Comparison of ENCODE assay signal across 32 cellular contexts in the genomic region with DNA sequence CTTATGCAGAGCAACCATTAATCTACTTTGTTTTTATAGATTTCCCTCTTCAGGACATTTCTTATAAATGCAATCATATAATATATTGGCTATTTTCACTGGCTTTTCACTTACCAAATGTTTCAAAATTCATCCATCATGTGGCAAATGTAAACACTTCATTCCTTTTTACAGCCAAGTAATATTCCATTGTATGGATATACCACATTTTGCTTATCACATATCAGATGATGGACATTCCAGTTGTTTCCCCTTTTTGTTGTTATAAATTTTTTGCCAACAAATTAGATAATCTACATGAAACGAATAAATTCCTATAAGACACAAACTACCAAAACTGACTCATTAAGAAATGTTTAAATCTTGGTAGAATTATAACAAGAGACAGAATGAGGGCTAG.
"Had no signal": no experiment of that assay in that cellular context is flagged by ENCODE, and none has a peak within 500 bp of the region (broad histone marks: within the 10 kb centered on the region; RNA-seq: fewer than 3 reads in every experiment).

No MANE protein-coding gene starts in this region.

- H3K36me3 ChIP-seq: adrenal gland had no signal

- DNase-seq: activated CD4-positive, alpha-beta memory T cell treated with anti-CD3 and anti-CD28 coated beads for 36 hours; activated CD4-positive, alpha-beta T cell treated with anti-CD3 and anti-CD28 coated beads for 36 hours; activated CD4-positive, alpha-beta T cell treated with anti-CD3 and anti-CD28 coated beads, Interleukin-2, amount 10 ng/mL, durations not matched to agents 24 days and 14 days; activated CD4-positive, CD25-positive, alpha-beta regulatory T cell; activated CD4-positive, CD25-positive, alpha-beta regulatory T cell treated with anti-CD3 and anti-CD28 coated beads, Interleukin-2, amount 50 U/mL, for 72 hours; activated CD8-positive, alpha-beta memory T cell treated with anti-CD3 and anti-CD28 coated beads, Interleukin-2, amount 10 ng/mL, durations not matched to agents 7 days and 5 days; activated CD8-positive, alpha-beta memory T cell treated with anti-CD3 and anti-CD28 coated beads, Interleukin-2, amount 50 U/mL, for 4 hours; activated CD8-positive, alpha-beta T cell treated with anti-CD3 and anti-CD28 coated beads, Interleukin-2, amount 10 ng/mL, durations not matched to agents 7 days and 5 days; activated effector memory CD4-positive, alpha-beta T cell treated with anti-CD3 and anti-CD28 coated beads, Interleukin-2, amount 50 U/mL, for 16 hours; activated naive CD4-positive, alpha-beta T cell treated with anti-CD3 and anti-CD28 coated beads for 36 hours; activated naive CD8-positive, alpha-beta T cell treated with anti-CD3 and anti-CD28 coated beads for 36 hours; activated naive CD8-positive, alpha-beta T cell treated with anti-CD3 and anti-CD28 coated beads, Interleukin-2, amount 50 U/mL, for 24 hours; activated T-cell treated with anti-CD3 and anti-CD28 coated beads, Interleukin-2, amount 50 U/mL, for 1 hour; activated T-cell treated with anti-CD3 and anti-CD28 coated beads, Interleukin-2, amount 50 U/mL, for 48 hours; adrenal gland; amygdala; aorta; body of pancreas; central memory CD4-positive, alpha-beta T cell; cerebellar nuclear complex; dorsolateral prefrontal cortex; effector memory CD4-positive, alpha-beta T cell; erythroblast; foreskin keratinocyte; gastrocnemius medialis; glutamatergic neuron; heart left ventricle; T-helper 17 cell; T1000 had no signal

- H3K27ac ChIP-seq: adrenal gland, body of pancreas, cardiac muscle cell, coronary artery, dorsolateral prefrontal cortex, esophagus muscularis mucosa, foreskin keratinocyte, gastrocnemius medialis, heart left ventricle had no signal

- H3K27me3 ChIP-seq: adrenal gland, body of pancreas, cardiac muscle cell, dorsolateral prefrontal cortex, esophagus muscularis mucosa, foreskin keratinocyte, gastrocnemius medialis, heart left ventricle had no signal

- ATAC-seq: activated CD4-positive, alpha-beta T cell treated with anti-CD3 and anti-CD28 coated beads for 36 hours; activated CD8-positive, alpha-beta memory T cell treated with anti-CD3 and anti-CD28 coated beads, Interleukin-2, amount 10 ng/mL, durations not matched to agents 7 days and 5 days; activated CD8-positive, alpha-beta T cell treated with anti-CD3 and anti-CD28 coated beads, Interleukin-2, amount 10 ng/mL, durations not matched to agents 7 days and 5 days; activated naive CD8-positive, alpha-beta T cell treated with anti-CD3 and anti-CD28 coated beads, Interleukin-2, amount 50 U/mL, for 24 hours; body of pancreas; foreskin keratinocyte; gastrocnemius medialis; heart left ventricle; T-helper 17 cell had no signal

- H3K4me1 ChIP-seq: adrenal gland, esophagus muscularis mucosa, heart left ventricle had no signal

- H3K9me3 ChIP-seq: adrenal gland, body of pancreas, esophagus muscularis mucosa, gastrocnemius medialis had no signal

- H3K4me3 ChIP-seq: adrenal gland, body of pancreas, cardiac muscle cell, coronary artery, dorsolateral prefrontal cortex, esophagus muscularis mucosa, gastrocnemius medialis, heart left ventricle had no signal
